ENCODE assay signal across 1 cellular context in genomic region chr4:8872402-8873291, GRCh38.
TF ChIP-seq lines count a peak whose summit lies in the region.

No MANE protein-coding gene starts in this region.

TF ChIP-seq in A549, 52 proteins besides CTCF, POLR2A, EP300 and RAD21 (continued from another document):
- TF ChIP-seq E2F6 (IDR thresholded peaks at IDR 0.05; ENCODE audit: borderline replicate concordance, low read depth) (no peak), FOSL2 (IDR thresholded peaks at IDR 0.05) (no peak), FOSL2 (CRISPR knock-in tag; IDR thresholded peaks at IDR 0.05) (no peak), ELK1 (IDR thresholded peaks at IDR 0.05; ENCODE audit: low read depth, low read length) (no peak), JUN (IDR thresholded peaks at IDR 0.05) (no peak)
